ENCODE assay signal across 1 cellular context in genomic region chr10:86646532-86646931, GRCh38.
TF ChIP-seq lines count a peak whose summit lies in the region.

No MANE protein-coding gene starts in this region.

TF ChIP-seq in GM23338, 12 proteins besides CTCF, POLR2A, EP300 and RAD21 (continued from another document):
- TF ChIP-seq REST (IDR thresholded peaks at IDR 0.05; ENCODE audit: unreplicated experiment) (no peak), ZNF462 (CRISPR knock-in tag; IDR thresholded peaks at IDR 0.05) (no peak), ETS1 (IDR thresholded peaks at IDR 0.05) (no peak), NANOG (IDR thresholded peaks at IDR 0.05; ENCODE audit: borderline replicate concordance) (no peak), CREB1 (CRISPR knock-in tag; IDR thresholded peaks at IDR 0.05; ENCODE audit: low read depth) (no peak), ZNF331 (CRISPR knock-in tag; IDR thresholded peaks at IDR 0.05; ENCODE audit: low read depth) (no peak), ZNF114 (CRISPR knock-in tag; IDR thresholded peaks at IDR 0.05) (no peak), EZH2 (IDR thresholded peaks at IDR 0.05; ENCODE audit: low read depth, unreplicated experiment) (no peak), STAT1 (IDR thresholded peaks at IDR 0.05; ENCODE audit: unreplicated experiment) (no peak), POLR2AphosphoS5 (IDR thresholded peaks at IDR 0.05; ENCODE audit: low read depth) (no peak)
TF ChIP-seq in GM23338: peak in this region for 0.
